Comparison of ENCODE assay signal across 21 cellular contexts in the genomic region with DNA sequence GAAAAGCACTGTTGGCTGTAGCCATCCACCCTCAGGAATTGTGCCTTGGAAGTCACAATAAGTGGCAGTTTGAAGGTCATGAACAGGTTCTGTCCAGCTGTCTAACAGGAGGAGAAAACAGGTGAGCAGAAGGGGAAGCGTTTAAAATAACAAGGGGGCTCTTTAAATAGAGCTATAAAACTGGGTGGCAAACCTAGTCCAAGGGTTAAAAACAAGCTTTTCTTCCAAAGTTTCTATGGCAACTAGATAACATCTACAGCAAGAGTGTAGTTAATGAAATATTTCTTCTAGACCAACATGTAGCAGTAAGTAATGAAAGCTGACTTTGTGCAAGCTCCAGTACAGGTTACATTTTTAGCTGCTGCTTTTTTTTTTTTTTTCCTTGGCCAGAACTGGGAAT.
DNase-seq lines count a peak whose midpoint lies in the region; ATAC-seq and TF ChIP-seq lines count a peak whose summit lies in the region.
"Had no signal": no experiment of that assay in that cellular context is flagged by ENCODE, and none has a peak within 500 bp of the region (broad histone marks: within the 10 kb centered on the region; RNA-seq: fewer than 3 reads in every experiment).

No MANE protein-coding gene starts in this region.

- TF ChIP-seq POLR2A in stomach (IDR thresholded peaks at IDR 0.05) = no peak

- TF ChIP-seq CTCF in left ventricle myocardium inferior (IDR thresholded peaks at IDR 0.05; ENCODE audit: borderline replicate concordance) = no peak
- no peak for TF ChIP-seq CTCF in right atrium auricular region (IDR thresholded peaks at IDR 0.05)
- no peak for TF ChIP-seq CTCF in mesothelial cell of epicardium (IDR thresholded peaks at IDR 0.05; ENCODE audit: unreplicated experiment)
- TF ChIP-seq CTCF in type B pancreatic cell (conservative IDR thresholded peaks at IDR 0.05) = no peak
- TF ChIP-seq CTCF in stomach (IDR thresholded peaks at IDR 0.05) = no peak

- no peak for TF ChIP-seq EP300 in stomach (IDR thresholded peaks at IDR 0.05)

- H3K4me1 Mint-ChIP-seq in mesothelial cell of epicardium (peaks cover 36% of the 10 kb centered on the region), type B pancreatic cell (ENCODE audit: unreplicated experiment) (peaks cover 24% of the 10 kb centered on the region)

- peaks cover 5% of the 10 kb centered on the region for H3K36me3 Mint-ChIP-seq in mesothelial cell of epicardium
- H3K36me3 Mint-ChIP-seq in type B pancreatic cell = no peaks in the 10 kb centered on the region
- H3K36me3 Mint-ChIP-seq: activated naive CD4-positive, alpha-beta T cell treated with anti-CD3 and anti-CD28 coated beads, Interleukin-2, amount 50 U/mL, for 72 hours; immature natural killer cell had no signal

- no peak for ATAC-seq in HG03457 (IDR thresholded peaks at IDR 0.05; ENCODE audit: unreplicated experiment)
- ATAC-seq: activated naive CD4-positive, alpha-beta T cell treated with anti-CD3 and anti-CD28 coated beads, Interleukin-2, amount 50 U/mL, for 72 hours had no signal

- peaks cover 5% of the 10 kb centered on the region for H3K36me3 ChIP-seq in left ventricle myocardium inferior
- H3K36me3 ChIP-seq in right atrium auricular region = no peaks in the 10 kb centered on the region
- H3K36me3 ChIP-seq in stomach = no peaks in the 10 kb centered on the region
- H3K36me3 ChIP-seq: WERI-Rb-1 had no signal

- H3K4me1 ChIP-seq in left ventricle myocardium inferior (peaks cover 35% of the 10 kb centered on the region), right atrium auricular region (peaks cover 0 to 44% of the 10 kb centered on the region in 2 donors), stomach (no peaks in the 10 kb centered on the region)

- WGBS in stomach, 5 donors = 39 to 82% (median 65%) methylated on average over 1 of the region's 1 CpG

- H3K27ac Mint-ChIP-seq in mesothelial cell of epicardium (peak overlapping the region; percentile 89), type B pancreatic cell (peak overlapping the region; percentile 52)
- H3K27ac Mint-ChIP-seq: activated naive CD4-positive, alpha-beta T cell treated with anti-CD3 and anti-CD28 coated beads, Interleukin-2, amount 50 U/mL, for 72 hours; activated T-helper 1 cell treated with anti-CD3 and anti-CD28 coated beads, Interleukin-12 subunit alpha, Interleukin-12 subunit beta, Interleukin-2, Interleukin-4 antibody, amounts not matched to agents 30 ng/mL and 10 ng/mL and 1 ng/mL, durations not matched to agents 14 hours and 24 hours and 36 hours; immature natural killer cell; T-helper 2 cell treated with Interferon-gamma antibody and Interleukin-4, amounts not matched to agents 5 μg/mL and 100 μg/mL, for 36 hours had no signal

- DNase-seq in left ventricle myocardium inferior (no peak), right atrium auricular region (ENCODE audit: low spot score) (no peak), amniotic epithelial cell (ENCODE audit: low read depth) (peak; percentile 81), mesothelial cell of epicardium (ENCODE audit: low spot score in 2 of 2, unreplicated experiment in 2 of 2) (no peak), type B pancreatic cell (ENCODE audit: extremely low spot score, unreplicated experiment) (no peak), NCI-H1417 (lab: John Stamatoyannopoulos, UW) (no peak), stomach (no peak)
- DNase-seq: activated CD4-positive, alpha-beta T cell treated with anti-CD3 and anti-CD28 coated beads, Interleukin-2, amount 50 U/mL, for 1 hour; COR-L47; effector CD4-positive, alpha-beta T cell; erythroblast; foreskin melanocyte; immature natural killer cell; NCI-H1694 treated with DMSO at 0.1 percent for 48 hours; retina; substantia nigra; WERI-Rb-1 had no signal

- H3K4me3 Mint-ChIP-seq in mesothelial cell of epicardium (no peak overlapping the region), type B pancreatic cell (peak overlapping the region; percentile 10)
- H3K4me3 Mint-ChIP-seq: activated T-helper 1 cell treated with anti-CD3 and anti-CD28 coated beads, Interleukin-12 subunit alpha, Interleukin-12 subunit beta, Interleukin-2, Interleukin-4 antibody, amounts not matched to agents 30 ng/mL and 10 ng/mL and 1 ng/mL, durations not matched to agents 14 hours and 24 hours and 36 hours; immature natural killer cell; T-helper 2 cell treated with Interferon-gamma antibody and Interleukin-4, amounts not matched to agents 5 μg/mL and 100 μg/mL, for 36 hours had no signal

- peak overlapping the region; percentile 20 for H3K27ac ChIP-seq in left ventricle myocardium inferior (replicated peaks)
- H3K27ac ChIP-seq in right atrium auricular region = peak overlapping the region in 1 of 2 donors; percentile 36
- H3K27ac ChIP-seq in stomach = no peak overlapping the region
- H3K27ac ChIP-seq: WERI-Rb-1 had no signal

- peaks cover 26% of the 10 kb centered on the region for H3K9me3 ChIP-seq in left ventricle myocardium inferior (replicated peaks)
- peaks cover 4 to 18% of the 10 kb centered on the region in 2 donors for H3K9me3 ChIP-seq in right atrium auricular region
- peaks cover 3 to 17% (median 11%) of the 10 kb centered on the region in 4 donors for H3K9me3 ChIP-seq in stomach

- H3K9me3 Mint-ChIP-seq in mesothelial cell of epicardium = peaks cover 23% of the 10 kb centered on the region
- H3K9me3 Mint-ChIP-seq in type B pancreatic cell = peaks cover 7% of the 10 kb centered on the region

- intact Hi-C loops in left ventricle myocardium inferior (cut with micrococcal nuclease) = no loop called here
- intact Hi-C loops in stomach (cut with DNase I; ENCODE audit: low total_unique reads) = no loop called here

- H3K4me3 ChIP-seq in left ventricle myocardium inferior (no peak overlapping the region), right atrium auricular region (no peak overlapping the region), stomach (no peak overlapping the region)

- H3K27me3 Mint-ChIP-seq in mesothelial cell of epicardium (ENCODE audit: low read depth) (no peaks in the 10 kb centered on the region), type B pancreatic cell (no peaks in the 10 kb centered on the region)

- H3K27me3 ChIP-seq in left ventricle myocardium inferior (ENCODE audit: low read depth) (no peaks in the 10 kb centered on the region), right atrium auricular region (no peaks in the 10 kb centered on the region), stomach (no peaks in the 10 kb centered on the region)
